13 cellular contexts compared by ENCODE assay signal in the genomic region with DNA sequence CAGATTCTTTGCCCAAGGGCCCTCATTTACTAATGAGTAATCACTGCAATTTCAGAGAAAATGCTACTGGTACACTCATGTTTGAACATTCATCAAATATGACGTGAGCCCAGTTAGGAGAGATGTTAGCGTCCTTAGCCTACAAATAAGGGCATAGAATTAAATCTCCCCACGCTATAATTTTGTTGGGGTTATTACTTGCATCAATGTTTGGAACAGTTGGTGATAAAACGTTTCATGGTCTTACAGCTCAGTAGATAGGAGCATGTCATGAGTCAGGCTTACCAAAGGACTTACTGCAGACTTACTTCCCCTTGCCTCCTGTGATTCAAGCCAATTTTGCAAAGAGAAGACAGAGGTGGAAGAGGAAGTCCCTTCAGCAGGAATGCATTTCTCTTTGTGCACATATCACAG.
DNase-seq lines count a peak whose midpoint lies in the region; ATAC-seq and TF ChIP-seq lines count a peak whose summit lies in the region.
"Had no signal": no experiment of that assay in that cellular context is flagged by ENCODE, and none has a peak within 500 bp of the region (broad histone marks: within the 10 kb centered on the region; RNA-seq: fewer than 3 reads in every experiment).

No MANE protein-coding gene starts in this region.

- H3K79me1 ChIP-seq in IMR-90 (ENCODE audit: low read depth in 1 of 2, low read length in 2 of 2), result no peaks in the 10 kb centered on the region

- no peak for TF ChIP-seq CTCF in AG10803 (conservative IDR thresholded peaks at IDR 0.05; ENCODE audit: low read length)
- TF ChIP-seq CTCF in IMR-90 (conservative IDR thresholded peaks at IDR 0.05; ENCODE audit: low read depth, low read length), result no peak
- no peak for TF ChIP-seq CTCF in RWPE1 (conservative IDR thresholded peaks at IDR 0.05; ENCODE audit: low read depth)
- TF ChIP-seq CTCF in foreskin fibroblast (IDR thresholded peaks at IDR 0.05; ENCODE audit: low read depth, low read length), result no peak
- no peak for TF ChIP-seq CTCF in omental fat pad (IDR thresholded peaks at IDR 0.05)
- no peak for TF ChIP-seq CTCF in MCF 10A (IDR thresholded peaks at IDR 0.05; ENCODE audit: unreplicated experiment)

- H4K20me1 ChIP-seq in IMR-90 (ENCODE audit: insufficient read depth, low read length), result no peaks in the 10 kb centered on the region

- BruUV-seq in IMR-90 (replicated peaks; lab: Mats Ljungman, UMichigan) (no TSS peak), MCF 10A (replicated peaks; lab: Mats Ljungman, UMichigan) (no TSS peak)

- no peaks in the 10 kb centered on the region for H3K9me3 Mint-ChIP-seq in MCF 10A (ENCODE audit: unreplicated experiment)

- H3K4ac ChIP-seq in IMR-90 (ENCODE audit: low read depth, low read length), result no peak overlapping the region

- no peaks in the 10 kb centered on the region for H3K9me3 ChIP-seq in IMR-90 (ENCODE audit: control insufficient read depth, insufficient read depth, low read length)
- H3K9me3 ChIP-seq: body of pancreas, tibial artery had no signal

- no peaks in the 10 kb centered on the region; the same call in 1 of the 2 replicates for H3K27me3 ChIP-seq in IMR-90 (ENCODE audit: control insufficient read depth, insufficient read depth, low read length)
- H3K27me3 ChIP-seq: body of pancreas, tibial artery had no signal

- H3K36me3 ChIP-seq in IMR-90 (ENCODE audit: control insufficient read depth, insufficient read depth, low read length), result peaks cover 3% of the 10 kb centered on the region; the same call in 1 of the 2 replicates
- H3K36me3 ChIP-seq: tibial artery had no signal

- H3K4me1 Mint-ChIP-seq in MCF 10A (ENCODE audit: insufficient read depth, unreplicated experiment), result peaks cover 2% of the 10 kb centered on the region

- H3K56ac ChIP-seq in IMR-90 (ENCODE audit: extremely low read depth, insufficient read depth, low read length), result no peak overlapping the region

- no peak overlapping the region for H2BK20ac ChIP-seq in IMR-90 (ENCODE audit: low read depth, low read length)

- H4K5ac ChIP-seq in IMR-90 (ENCODE audit: low read depth, low read length), result no peak overlapping the region

- H2BK15ac ChIP-seq in IMR-90 (ENCODE audit: low read depth, low read length), result no peak overlapping the region

- H3K4me2 ChIP-seq in IMR-90 (ENCODE audit: low read depth, low read length), result no peak overlapping the region

- H2BK120ac ChIP-seq in IMR-90 (ENCODE audit: low read depth, low read length), result no peak overlapping the region

- no peak overlapping the region for H3K23ac ChIP-seq in IMR-90 (ENCODE audit: low read depth, low read length)

- H3K9ac ChIP-seq in IMR-90 (ENCODE audit: low read depth, low read length), result no peak overlapping the region

- no peaks in the 10 kb centered on the region for H3K9me1 ChIP-seq in IMR-90 (ENCODE audit: insufficient read depth, low read length)

- TF ChIP-seq POLR2A in IMR-90 (IDR thresholded peaks at IDR 0.05; ENCODE audit: low read depth, low read length), result no peak

- no peak overlapping the region for H2BK5ac ChIP-seq in IMR-90 (ENCODE audit: low read depth, low read length, poor library complexity, severe bottlenecking)

- intact Hi-C loops in IMR-90 (cut with micrococcal nuclease) (no loop called here), MCF 10A (cut with micrococcal nuclease) (no loop called here)

- no peaks in the 10 kb centered on the region for H3K4me1 ChIP-seq in IMR-90 (ENCODE audit: control insufficient read depth, insufficient read depth, low read length)
- H3K4me1 ChIP-seq: body of pancreas, tibial artery had no signal

- TF ChIP-seq RAD21 in IMR-90 (IDR thresholded peaks at IDR 0.05; ENCODE audit: low read length), result no peak

- no peak overlapping the region for H4K91ac ChIP-seq in IMR-90 (ENCODE audit: insufficient read depth, low read depth, low read length)

- no peak overlapping the region for H2AK9ac ChIP-seq in IMR-90 (replicated peaks; ENCODE audit: low read depth, low read length, poor library complexity)

- H3K27ac Mint-ChIP-seq in MCF 10A (ENCODE audit: low read depth, unreplicated experiment), result no peak overlapping the region
- H3K27ac Mint-ChIP-seq: activated T-helper 1 cell treated with anti-CD3 and anti-CD28 coated beads, Interleukin-12 subunit alpha, Interleukin-12 subunit beta, Interleukin-2, Interleukin-4 antibody, amounts not matched to agents 30 ng/mL and 10 ng/mL and 1 ng/mL, durations not matched to agents 14 hours and 24 hours and 36 hours had no signal

- no peak overlapping the region for H4K8ac ChIP-seq in IMR-90 (ENCODE audit: low read depth in 2 of 2, low read length in 2 of 2)

- no peak overlapping the region for H3K4me3 Mint-ChIP-seq in MCF 10A (ENCODE audit: unreplicated experiment)
- H3K4me3 Mint-ChIP-seq: activated T-helper 1 cell treated with anti-CD3 and anti-CD28 coated beads, Interleukin-12 subunit alpha, Interleukin-12 subunit beta, Interleukin-2, Interleukin-4 antibody, amounts not matched to agents 30 ng/mL and 10 ng/mL and 1 ng/mL, durations not matched to agents 14 hours and 24 hours and 36 hours had no signal

- ATAC-seq in IMR-90 (ENCODE audit: low read depth) (no peak), omental fat pad (ENCODE audit: low FRiP score) (no peak), GM18520 (IDR thresholded peaks at IDR 0.05; ENCODE audit: unreplicated experiment) (no peak)
- ATAC-seq: body of pancreas had no signal

- in situ Hi-C loops in IMR-90 (cut with MboI; ENCODE audit: low sequenced_read_pairs), result no loop called here

- DNase-seq in AG10803 (ENCODE audit: low read depth) (peak; percentile 52), IMR-90 (peak; percentile 16), RWPE1 (ENCODE audit: low spot score) (peak; percentile 30), foreskin fibroblast (peak; percentile 7 to 11), omental fat pad (ENCODE audit: low spot score) (no peak), MCF 10A (ENCODE audit: unreplicated experiment) (no peak)
- DNase-seq in activated CD4-positive, alpha-beta T cell treated with anti-CD3 and anti-CD28 coated beads, Interleukin-2, amount 50 U/mL, for 48 hours, result no peak
- DNase-seq: activated CD4-positive, alpha-beta T cell treated with anti-CD3 and anti-CD28 coated beads for 1 hour; SHP77 treated with DMSO at 0.1 percent for 48 hours; tibial artery had no signal

- H2AK5ac ChIP-seq in IMR-90 (ENCODE audit: low read depth, low read length), result no peak overlapping the region

- H3K27ac ChIP-seq in IMR-90 (ENCODE audit: insufficient read depth, low read length) (no peak overlapping the region), RWPE1 (no peak overlapping the region)
- H3K27ac ChIP-seq: body of pancreas, tibial artery had no signal

- no peak overlapping the region for H3K14ac ChIP-seq in IMR-90 (replicated peaks; ENCODE audit: low read depth, low read length)

- H3K27me3 Mint-ChIP-seq in MCF 10A (ENCODE audit: insufficient read depth, unreplicated experiment), result peaks cover 58% of the 10 kb centered on the region

- no peaks in the 10 kb centered on the region for H3K36me3 Mint-ChIP-seq in MCF 10A (ENCODE audit: insufficient read depth, unreplicated experiment)

- POLR2A ChIA-PET in IMR-90 (lab: Charles Lee; ENCODE audit: unreplicated experiment) (no interaction called here), RWPE1 (lab: Yijun Ruan, JAX; ENCODE audit: low non-redundant PET) (interaction anchor here (0.5 kb wide), 1 partner anchor 118 kb away, joined by 11 read pairs; no protein-coding TSS in a partner anchor), MCF 10A (lab: Yijun Ruan, JAX) (interaction anchor here (0.6 to 1.3 kb wide), 3 partner anchors 21 to 36 kb away, joined by 3 to 4 read pairs (median 3); no protein-coding TSS in a partner anchor)

- no peak overlapping the region for H2AFZ ChIP-seq in IMR-90 (replicated peaks; ENCODE audit: low read length, poor library complexity)

- no CpG with 5 or more reads among the region's 4 CpGs for WGBS in IMR-90 (ENCODE audit: extremely low coverage in 2 of 2, insufficient read length in 1 of 2), 2 experiments

- CTCF ChIA-PET in IMR-90 (lab: Yijun Ruan, JAX), result no interaction called here
- CTCF ChIA-PET in RWPE1 (lab: Yijun Ruan, JAX), result no interaction called here
- CTCF ChIA-PET in MCF 10A (lab: Yijun Ruan, JAX), result interaction anchor here (0.7 to 1.2 kb wide), 2 partner anchors 30 to 955 kb away, joined by 3 read pairs; no protein-coding TSS in a partner anchor

- dilution Hi-C loops in IMR-90 (cut with HindIII; ENCODE audit: low sequenced_read_pairs, unreplicated experiment), result no loop called here

- H3K4me3 ChIP-seq in AG10803 (ENCODE audit: low read length) (no peak overlapping the region), IMR-90 (ENCODE audit: insufficient read depth, low read depth, low read length) (no peak overlapping the region), foreskin fibroblast (ENCODE audit: low read depth in 1 of 2, low read length in 2 of 2) (no peak overlapping the region)
- H3K4me3 ChIP-seq: body of pancreas, tibial artery had no signal

- H3K18ac ChIP-seq in IMR-90 (ENCODE audit: low read depth, low read length), result no peak overlapping the region

TF ChIP-seq in IMR-90, 13 proteins besides CTCF, POLR2A, EP300 and RAD21 (continues in another document):
- TF ChIP-seq RFX5 (IDR thresholded peaks at IDR 0.05; ENCODE audit: low read depth, low read length), result no peak
- TF ChIP-seq NFE2L2 (IDR thresholded peaks at IDR 0.05; ENCODE audit: low read depth, low read length), result no peak
- no peak for TF ChIP-seq FOS (IDR thresholded peaks at IDR 0.05; ENCODE audit: low read depth, low read length)
- TF ChIP-seq SMC3 (IDR thresholded peaks at IDR 0.05; ENCODE audit: low read depth, low read length), result no peak
- no peak for TF ChIP-seq CHD1 (IDR thresholded peaks at IDR 0.05; ENCODE audit: low read depth, low read length)
- TF ChIP-seq CEBPB (IDR thresholded peaks at IDR 0.05; ENCODE audit: low read depth, low read length), result no peak
- no peak for TF ChIP-seq MAFK (IDR thresholded peaks at IDR 0.05; ENCODE audit: low read depth, low read length)
- TF ChIP-seq BHLHE40 (IDR thresholded peaks at IDR 0.05; ENCODE audit: low read depth, low read length), result no peak
- TF ChIP-seq, protein P1, sequence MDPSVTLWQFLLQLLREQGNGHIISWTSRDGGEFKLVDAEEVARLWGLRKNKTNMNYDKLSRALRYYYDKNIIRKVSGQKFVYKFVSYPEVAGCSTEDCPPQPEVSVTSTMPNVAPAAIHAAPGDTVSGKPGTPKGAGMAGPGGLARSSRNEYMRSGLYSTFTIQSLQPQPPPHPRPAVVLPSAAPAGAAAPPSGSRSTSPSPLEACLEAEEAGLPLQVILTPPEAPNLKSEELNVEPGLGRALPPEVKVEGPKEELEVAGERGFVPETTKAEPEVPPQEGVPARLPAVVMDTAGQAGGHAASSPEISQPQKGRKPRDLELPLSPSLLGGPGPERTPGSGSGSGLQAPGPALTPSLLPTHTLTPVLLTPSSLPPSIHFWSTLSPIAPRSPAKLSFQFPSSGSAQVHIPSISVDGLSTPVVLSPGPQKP (IDR thresholded peaks at IDR 0.05; ENCODE audit: borderline replicate concordance, low read depth, low read length), result no peak

Comparison
In these comparisons a context has a peak if more than half of its experiments do, and no peak if none do; other contexts are left out.
1. DNase-seq: peak in AG10803 (single experiment), IMR-90 (single experiment), RWPE1 (single experiment) and foreskin fibroblast (2 of 2); none in omental fat pad (single experiment), activated CD4-positive, alpha-beta T cell treated with anti-CD3 and anti-CD28 coated beads, Interleukin-2, amount 50 U/mL, for 48 hours (0 of 2) and MCF 10A (single experiment).